In the genomic region with DNA sequence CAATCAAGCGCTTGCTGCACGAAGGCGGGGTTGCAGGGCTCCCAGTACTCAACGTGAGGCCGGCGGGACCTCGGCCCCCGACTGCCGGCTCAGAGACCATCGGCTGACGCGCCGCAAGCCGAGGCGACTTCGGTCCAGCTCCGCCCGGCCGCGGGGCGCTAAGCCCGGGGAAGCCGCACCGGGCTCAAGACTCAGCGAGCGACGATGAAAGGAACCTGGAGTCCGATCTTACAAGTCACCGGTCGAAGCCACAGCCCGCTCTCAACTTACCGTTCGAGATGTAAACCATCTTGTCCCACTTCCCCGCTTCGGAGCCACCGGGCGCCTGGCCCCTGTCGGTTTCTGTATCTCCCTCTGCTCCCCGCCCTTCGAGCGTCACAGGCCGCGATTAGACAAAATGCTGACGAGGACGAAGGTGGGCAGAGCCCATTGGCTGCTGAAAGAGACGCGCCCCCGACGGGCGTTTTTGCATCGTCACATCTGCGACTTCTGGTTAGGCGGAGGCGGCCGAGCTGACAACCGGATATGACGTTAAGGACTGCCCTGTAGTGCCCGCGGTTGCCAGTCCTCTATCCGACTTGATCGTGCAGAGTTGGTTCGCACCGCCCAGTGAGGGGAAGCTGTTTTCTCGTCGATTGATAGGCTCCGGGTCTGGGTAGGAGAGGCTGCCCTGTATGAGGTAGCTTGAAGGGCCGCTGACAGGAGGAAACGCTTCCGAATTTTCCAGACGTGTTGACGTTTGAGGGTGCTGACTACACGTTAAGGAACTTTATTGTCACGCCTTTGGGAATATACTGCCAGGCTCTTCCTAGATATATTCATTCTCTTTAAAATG, we compare ENCODE assay signal across 1 cellular context.
A peak's percentile ranks its signal among the peaks of the same experiment; 100 is the strongest.
TF ChIP-seq lines count a peak whose summit lies in the region.

TSS of gene SELENOK (minus strand) at position 360 of the 835 bp plus-strand sequence.

TF ChIP-seq in SK-N-SH, 30 proteins besides CTCF, POLR2A, EP300 and RAD21 (continued from another document):
- TF ChIP-seq EZH2phosphoT487 (IDR thresholded peaks at IDR 0.05; ENCODE audit: borderline replicate concordance, low read depth) (no peak), USF2 (IDR thresholded peaks at IDR 0.05; ENCODE audit: borderline replicate concordance, low read depth, low read length) (no peak), IRF3 (IDR thresholded peaks at IDR 0.05; ENCODE audit: low read depth, low read length) (no peak), POLR2AphosphoS5 (IDR thresholded peaks at IDR 0.05; ENCODE audit: low read depth, low read length) (peak; percentile 90), SIN3A (IDR thresholded peaks at IDR 0.05; ENCODE audit: borderline replicate concordance, low read depth, low read length) (peak; percentile 86), FOSL2 (IDR thresholded peaks at IDR 0.05; ENCODE audit: borderline replicate concordance, low read depth) (no peak), CHD2 (IDR thresholded peaks at IDR 0.05; ENCODE audit: low read length, partially characterized antibody) (peak; percentile 78), YY1 (IDR thresholded peaks at IDR 0.05; ENCODE audit: low read depth) (peak; percentile 77), ELF1 (IDR thresholded peaks at IDR 0.05) (peak; percentile 65), ZBTB33 (IDR thresholded peaks at IDR 0.05; ENCODE audit: borderline replicate concordance, low read depth) (peak; percentile 26; the same call in 1 of the 2 replicates), FOXM1 (IDR thresholded peaks at IDR 0.05; ENCODE audit: low read depth) (no peak), FOXJ3 (CRISPR knock-in tag; IDR thresholded peaks at IDR 0.05) (no peak), MEF2A (IDR thresholded peaks at IDR 0.05; ENCODE audit: borderline replicate concordance, low read depth) (no peak), JUND (IDR thresholded peaks at IDR 0.05) (no peak), GATA2 (CRISPR knock-in tag; IDR thresholded peaks at IDR 0.05) (no peak)
- TF ChIP-seq, protein P1, sequence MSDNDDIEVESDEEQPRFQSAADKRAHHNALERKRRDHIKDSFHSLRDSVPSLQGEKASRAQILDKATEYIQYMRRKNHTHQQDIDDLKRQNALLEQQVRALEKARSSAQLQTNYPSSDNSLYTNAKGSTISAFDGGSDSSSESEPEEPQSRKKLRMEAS (IDR thresholded peaks at IDR 0.05; ENCODE audit: low read depth): peak; percentile 72
